ENCODE assay signal across 27 cellular contexts in genomic region chr10:95482501-95483248, GRCh38.
A peak's percentile ranks its signal among the peaks of the same experiment; 100 is the strongest.
DNase-seq lines count a peak whose midpoint lies in the region; ATAC-seq and TF ChIP-seq lines count a peak whose summit lies in the region.
"Had no signal": no experiment of that assay in that cellular context is flagged by ENCODE, and none has a peak within 500 bp of the region (broad histone marks: within the 10 kb centered on the region; RNA-seq: fewer than 3 reads in every experiment).

No MANE protein-coding gene starts in this region.

- H3K9me3 Mint-ChIP-seq in activated T-helper 17 cell treated with anti-CD3 and anti-CD28 coated beads, Interleukin-2, amount 50 U/mL, for 72 hours: no peaks in the 10 kb centered on the region
- H3K9me3 Mint-ChIP-seq: activated B cell treated with CpG ODN at 0.5 μM for 24 hours; CD4-positive, alpha-beta memory T cell; nephron; stimulated activated memory B cell treated with anti-CD40 and anti-IgM and Interleukin-4, amounts not matched to agents 10 μg/mL and 1 μg/mL and 100 μg/mL, for 72 hours had no signal

- H3K9me2 ChIP-seq in OCI-LY7 (ENCODE audit: insufficient read depth, low read length): no peaks in the 10 kb centered on the region

- no peaks in the 10 kb centered on the region for H3K27me3 Mint-ChIP-seq in activated T-helper 17 cell treated with anti-CD3 and anti-CD28 coated beads, Interleukin-2, amount 50 U/mL, for 72 hours
- H3K27me3 Mint-ChIP-seq: activated B cell treated with CpG ODN at 0.5 μM for 24 hours; stimulated activated memory B cell treated with anti-CD40 and anti-IgM and Interleukin-4, amounts not matched to agents 10 μg/mL and 1 μg/mL and 100 μg/mL, for 72 hours had no signal

- H3K36me3 ChIP-seq in lower lobe of right lung: no peaks in the 10 kb centered on the region
- H3K36me3 ChIP-seq in OCI-LY7 (ENCODE audit: insufficient read depth, low read length): no peaks in the 10 kb centered on the region
- H3K36me3 ChIP-seq: cardiac muscle cell, thyroid gland had no signal

- intact Hi-C loops in dorsolateral prefrontal cortex (cut with DNase I) (no loop called here), lower lobe of right lung (cut with DNase I) (no loop called here), OCI-LY7 (cut with micrococcal nuclease; ENCODE audit: unreplicated experiment) (no loop called here)

- H3K4me2 ChIP-seq in OCI-LY7 (ENCODE audit: low read length): no peak overlapping the region

- no peaks in the 10 kb centered on the region for H3K79me2 ChIP-seq in OCI-LY7 (ENCODE audit: insufficient read depth, low read depth, low read length)
- H3K79me2 ChIP-seq: parathyroid adenoma had no signal

- H3K9me3 ChIP-seq in lower lobe of right lung: no peaks in the 10 kb centered on the region
- no peaks in the 10 kb centered on the region for H3K9me3 ChIP-seq in OCI-LY7 (ENCODE audit: low read length)
- H3K9me3 ChIP-seq: thyroid gland had no signal

- H3K27ac ChIP-seq in dorsolateral prefrontal cortex: peak overlapping the region in 45 of 59 donors; percentile 7 to 95 (median 87)
- H3K27ac ChIP-seq in lower lobe of right lung: peak overlapping the region; percentile 13
- peak overlapping the region; percentile 10 for H3K27ac ChIP-seq in temporal lobe (ENCODE audit: low read depth, low read length)
- no peak overlapping the region for H3K27ac ChIP-seq in OCI-LY7 (ENCODE audit: low read depth, low read length, poor library complexity, severe bottlenecking)
- H3K27ac ChIP-seq: parathyroid adenoma had no signal

- no TSS peak for BruUV-seq in OCI-LY7 (replicated peaks; lab: Mats Ljungman, UMichigan)

- peaks cover 4% of the 10 kb centered on the region for H3K4me1 Mint-ChIP-seq in activated T-helper 17 cell treated with anti-CD3 and anti-CD28 coated beads, Interleukin-2, amount 50 U/mL, for 72 hours
- H3K4me1 Mint-ChIP-seq: activated B cell treated with CpG ODN at 0.5 μM for 24 hours; stimulated activated memory B cell treated with anti-CD40 and anti-IgM and Interleukin-4, amounts not matched to agents 10 μg/mL and 1 μg/mL and 100 μg/mL, for 72 hours had no signal

- CTCF ChIA-PET in OCI-LY7 (lab: Charles Lee; ENCODE audit: unreplicated experiment): no interaction called here

- H3K4me1 ChIP-seq in lower lobe of right lung: peaks cover 26% of the 10 kb centered on the region
- H3K4me1 ChIP-seq in OCI-LY7 (ENCODE audit: insufficient read depth, low read length, poor library complexity, severe bottlenecking): no peaks in the 10 kb centered on the region

- H3K36me3 Mint-ChIP-seq in activated T-helper 17 cell treated with anti-CD3 and anti-CD28 coated beads, Interleukin-2, amount 50 U/mL, for 72 hours (ENCODE audit: low read depth): no peaks in the 10 kb centered on the region
- H3K36me3 Mint-ChIP-seq: CD4-positive, alpha-beta memory T cell; stimulated activated memory B cell treated with anti-CD40 and anti-IgM and Interleukin-4, amounts not matched to agents 10 μg/mL and 1 μg/mL and 100 μg/mL, for 72 hours had no signal

- no peak overlapping the region for H2AFZ ChIP-seq in OCI-LY7 (ENCODE audit: low read length)
- H2AFZ ChIP-seq: parathyroid adenoma had no signal

- H3K27me3 ChIP-seq in dorsolateral prefrontal cortex: no peaks in the 10 kb centered on the region
- no peaks in the 10 kb centered on the region for H3K27me3 ChIP-seq in lower lobe of right lung (ENCODE audit: low read depth)
- H3K27me3 ChIP-seq: cardiac muscle cell, thyroid gland had no signal

- ATAC-seq in activated T-helper 17 cell treated with anti-CD3 and anti-CD28 coated beads, Interleukin-2, amount 50 U/mL, for 72 hours (replicated peaks): peak; percentile 34
- ATAC-seq in lower lobe of right lung: no peak
- no peak for ATAC-seq in HG03439 (IDR thresholded peaks at IDR 0.05; ENCODE audit: unreplicated experiment)
- no peak for ATAC-seq in SK-N-SH treated with all-trans-retinoic acid at 6 μM for 48 hours
- ATAC-seq: stimulated activated memory B cell treated with anti-CD40 and anti-IgM and Interleukin-4, amounts not matched to agents 10 μg/mL and 1 μg/mL and 100 μg/mL, for 72 hours had no signal

- H4K20me1 ChIP-seq in OCI-LY7 (ENCODE audit: insufficient read depth, low read length): no peaks in the 10 kb centered on the region

- DNase-seq in dorsolateral prefrontal cortex: no peak
- DNase-seq in lower lobe of right lung: no peak
- no peak for DNase-seq in NCI-H1092 treated with DMSO at 0.1 percent for 48 hours (lab: John Stamatoyannopoulos, UW)
- no peak for DNase-seq in OCI-LY7 (ENCODE audit: low spot score)
- DNase-seq: activated B cell treated with CpG ODN at 0.5 μM for 24 hours; activated CD4-positive, alpha-beta T cell treated with anti-CD3 and anti-CD28 coated beads, Interleukin-2, amount 50 U/mL, for 48 hours; activated gamma-delta T cell treated with Interleukin-2 at 50 U/mL for 16 hours; amniotic stem cell; CD4-positive, alpha-beta memory T cell; DMS79; erythroblast; Karpas-422; NCI-H1048; NCI-H2029; NCI-H226; NCI-H774; T1000; thyroid gland had no signal

- TF ChIP-seq CTCF in dorsolateral prefrontal cortex (IDR thresholded peaks at IDR 0.05 in 54 of 56, conservative IDR thresholded peaks at IDR 0.05 in 2 of 56; ENCODE audit: low read depth in 1 of 56, partially characterized antibody in 56 of 56): no peak
- no peak for TF ChIP-seq CTCF in lower lobe of right lung (IDR thresholded peaks at IDR 0.05)
- no peak for TF ChIP-seq CTCF in OCI-LY7 (conservative IDR thresholded peaks at IDR 0.05; ENCODE audit: low read length)

- no peak overlapping the region for H3K27ac Mint-ChIP-seq in activated T-helper 17 cell treated with anti-CD3 and anti-CD28 coated beads, Interleukin-2, amount 50 U/mL, for 72 hours
- H3K27ac Mint-ChIP-seq: activated B cell treated with CpG ODN at 0.5 μM for 24 hours; CD4-positive, alpha-beta memory T cell; nephron; stimulated activated memory B cell treated with anti-CD40 and anti-IgM and Interleukin-4, amounts not matched to agents 10 μg/mL and 1 μg/mL and 100 μg/mL, for 72 hours had no signal

- H3K4me3 ChIP-seq in dorsolateral prefrontal cortex (no peak overlapping the region), lower lobe of right lung (no peak overlapping the region), OCI-LY7 (ENCODE audit: low read depth, low read length, poor library complexity, severe bottlenecking) (no peak overlapping the region)
- H3K4me3 ChIP-seq: cardiac muscle cell, skin epidermis, thyroid gland had no signal

- no peak overlapping the region for H3K4me3 Mint-ChIP-seq in activated T-helper 17 cell treated with anti-CD3 and anti-CD28 coated beads, Interleukin-2, amount 50 U/mL, for 72 hours
- H3K4me3 Mint-ChIP-seq: activated B cell treated with CpG ODN at 0.5 μM for 24 hours; CD4-positive, alpha-beta memory T cell; nephron; stimulated activated memory B cell treated with anti-CD40 and anti-IgM and Interleukin-4, amounts not matched to agents 10 μg/mL and 1 μg/mL and 100 μg/mL, for 72 hours had no signal

- POLR2A ChIA-PET in OCI-LY7 (lab: Charles Lee): interaction anchor here (1.4 kb wide), 1 partner anchor 16 kb away, joined by 3 read pairs; no protein-coding TSS in a partner anchor

TF ChIP-seq in SK-N-SH treated with all-trans-retinoic acid at 6 μM for 48 hours, 23 proteins besides CTCF, POLR2A, EP300 and RAD21:
- no peak for TF ChIP-seq PATZ1 (CRISPR knock-in tag; IDR thresholded peaks at IDR 0.05; ENCODE audit: borderline replicate concordance)
- TF ChIP-seq ZNF8 (CRISPR knock-in tag; IDR thresholded peaks at IDR 0.05): no peak
- no peak for TF ChIP-seq TCF4 (CRISPR knock-in tag; IDR thresholded peaks at IDR 0.05; ENCODE audit: borderline replicate concordance)
- TF ChIP-seq RARB (CRISPR knock-in tag; IDR thresholded peaks at IDR 0.05): no peak
- TF ChIP-seq, protein P1, sequence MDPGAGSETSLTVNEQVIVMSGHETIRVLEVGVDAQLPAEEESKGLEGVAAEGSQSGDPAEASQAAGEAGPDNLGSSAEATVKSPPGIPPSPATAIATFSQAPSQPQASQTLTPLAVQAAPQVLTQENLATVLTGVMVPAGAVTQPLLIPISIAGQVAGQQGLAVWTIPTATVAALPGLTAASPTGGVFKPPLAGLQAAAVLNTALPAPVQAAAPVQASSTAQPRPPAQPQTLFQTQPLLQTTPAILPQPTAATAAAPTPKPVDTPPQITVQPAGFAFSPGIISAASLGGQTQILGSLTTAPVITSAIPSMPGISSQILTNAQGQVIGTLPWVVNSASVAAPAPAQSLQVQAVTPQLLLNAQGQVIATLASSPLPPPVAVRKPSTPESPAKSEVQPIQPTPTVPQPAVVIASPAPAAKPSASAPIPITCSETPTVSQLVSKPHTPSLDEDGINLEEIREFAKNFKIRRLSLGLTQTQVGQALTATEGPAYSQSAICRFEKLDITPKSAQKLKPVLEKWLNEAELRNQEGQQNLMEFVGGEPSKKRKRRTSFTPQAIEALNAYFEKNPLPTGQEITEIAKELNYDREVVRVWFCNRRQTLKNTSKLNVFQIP (CRISPR knock-in tag; IDR thresholded peaks at IDR 0.05; ENCODE audit: borderline replicate concordance, low read depth): no peak
